Comparison of ENCODE assay signal across 1 cellular context in genomic region chr19:19490247-19490968, GRCh38.
TF ChIP-seq lines count a peak whose summit lies in the region.

No MANE protein-coding gene starts in this region.

TF ChIP-seq in K562, 482 proteins besides CTCF, POLR2A, EP300 and RAD21:
- no peak for TF ChIP-seq ZNF707 (CRISPR knock-in tag; conservative IDR thresholded peaks at IDR 0.05)
- peak; percentile 61 for TF ChIP-seq HMBOX1 (IDR thresholded peaks at IDR 0.05)
- TF ChIP-seq ZNF274 (IDR thresholded peaks at IDR 0.05; ENCODE audit: borderline replicate concordance, low read depth, low read length), result no peak
- TF ChIP-seq TEAD1 (CRISPR knock-in tag; IDR thresholded peaks at IDR 0.05), result peak in 1 of 2 experiments; percentile 47; a peak in 1 of 4 replicates
- TF ChIP-seq SP2 (IDR thresholded peaks at IDR 0.05; ENCODE audit: extremely low read depth, low read depth, low read length, poor library complexity, severe bottlenecking), result no peak
- TF ChIP-seq TOE1 (IDR thresholded peaks at IDR 0.05; ENCODE audit: borderline replicate concordance), result no peak
- TF ChIP-seq TOE1 (CRISPR knock-in tag; IDR thresholded peaks at IDR 0.05; ENCODE audit: borderline replicate concordance, low read depth), result 0 out of 2 replicates have a peak, but pooled peaks have one; percentile 9
- TF ChIP-seq RFX5 (IDR thresholded peaks at IDR 0.05; ENCODE audit: low read depth, low read length), result no peak
- 0 out of 2 replicates have a peak, but pooled peaks have one; percentile 28 for TF ChIP-seq SP1 (CRISPR knock-in tag; IDR thresholded peaks at IDR 0.05)
- peak; percentile 27; the same call in 1 of the 2 replicates for TF ChIP-seq ATF7 (IDR thresholded peaks at IDR 0.05)
- no peak for TF ChIP-seq KLF16 (IDR thresholded peaks at IDR 0.05)
- no peak for TF ChIP-seq SAFB (IDR thresholded peaks at IDR 0.05; ENCODE audit: borderline replicate concordance, low read depth, low read length)
- TF ChIP-seq PHF21A (IDR thresholded peaks at IDR 0.05; ENCODE audit: borderline replicate concordance, low read depth), result no peak
- 0 out of 4 replicates have a peak, but pooled peaks of 1 of the 2 experiments have one; percentile 42 for TF ChIP-seq FOXA3 (CRISPR knock-in tag; conservative IDR thresholded peaks at IDR 0.05 in 1 of 2, IDR thresholded peaks at IDR 0.05 in 1 of 2)
- no peak for TF ChIP-seq JUN (IDR thresholded peaks at IDR 0.05; ENCODE audit: borderline replicate concordance, low read depth, low read length)
- TF ChIP-seq JUN (CRISPR knock-in tag; IDR thresholded peaks at IDR 0.05; ENCODE audit: borderline replicate concordance), result peak; percentile 62
- TF ChIP-seq BRD9 (IDR thresholded peaks at IDR 0.05; ENCODE audit: low read depth, partially characterized antibody), result peak; percentile 20
- peak; percentile 49 for TF ChIP-seq USF1 (CRISPR knock-in tag; IDR thresholded peaks at IDR 0.05)
- TF ChIP-seq CCAR2 (IDR thresholded peaks at IDR 0.05; ENCODE audit: low read depth, low read length), result no peak
- TF ChIP-seq DEAF1 (CRISPR knock-in tag; IDR thresholded peaks at IDR 0.05), result peak; percentile 75
- 0 out of 2 replicates have a peak, but pooled peaks have one; percentile 18 for TF ChIP-seq THRB (CRISPR knock-in tag; conservative IDR thresholded peaks at IDR 0.05)
- TF ChIP-seq TRIM25 (IDR thresholded peaks at IDR 0.05; ENCODE audit: borderline replicate concordance), result no peak
- peak; percentile 65 for TF ChIP-seq SMC3 (conservative IDR thresholded peaks at IDR 0.05; ENCODE audit: insufficient read depth, low read depth, low read length)
- TF ChIP-seq STAG1 (CRISPR knock-in tag; IDR thresholded peaks at IDR 0.05; ENCODE audit: borderline replicate concordance), result peak; percentile 30; the same call in 1 of the 2 replicates
- TF ChIP-seq ZFP36 (IDR thresholded peaks at IDR 0.05; ENCODE audit: low read depth, low read length, partially characterized antibody), result no peak
- TF ChIP-seq ZNF384 (IDR thresholded peaks at IDR 0.05; ENCODE audit: low read depth, low read length), result peak; percentile 70
- no peak for TF ChIP-seq ZFX (CRISPR knock-in tag; IDR thresholded peaks at IDR 0.05)
- TF ChIP-seq CBFB (CRISPR knock-in tag; IDR thresholded peaks at IDR 0.05), result 0 out of 2 replicates have a peak, but pooled peaks have one; percentile 8
- no peak for TF ChIP-seq ZNF140 (CRISPR knock-in tag; IDR thresholded peaks at IDR 0.05)
- 0 out of 2 replicates have a peak, but pooled peaks have one; percentile 34 for TF ChIP-seq DMBX1 (CRISPR knock-in tag; IDR thresholded peaks at IDR 0.05; ENCODE audit: borderline replicate concordance)
- peak; percentile 53; the same call in 1 of the 2 replicates for TF ChIP-seq ZNF592 (IDR thresholded peaks at IDR 0.05)
- TF ChIP-seq RNF219 (CRISPR knock-in tag; IDR thresholded peaks at IDR 0.05), result no peak
- 0 out of 2 replicates have a peak, but pooled peaks have one; percentile 28 for TF ChIP-seq GABPB1 (CRISPR knock-in tag; IDR thresholded peaks at IDR 0.05)
- TF ChIP-seq XRCC3 (IDR thresholded peaks at IDR 0.05), result no peak
- TF ChIP-seq SPI1 (IDR thresholded peaks at IDR 0.05; ENCODE audit: borderline replicate concordance, low read depth, low read length), result no peak
- 0 out of 2 replicates have a peak, but pooled peaks have one; percentile 15 for TF ChIP-seq ZZZ3 (IDR thresholded peaks at IDR 0.05)
- TF ChIP-seq CEBPG (CRISPR knock-in tag; IDR thresholded peaks at IDR 0.05), result no peak; the same call in 1 of the 2 replicates
- no peak for TF ChIP-seq CEBPG (tag; conservative IDR thresholded peaks at IDR 0.05 in 1 of 2, IDR thresholded peaks at IDR 0.05 in 1 of 2)
- TF ChIP-seq RCOR1 (IDR thresholded peaks at IDR 0.05; ENCODE audit: borderline replicate concordance in 1 of 2, low read depth in 2 of 2, low read length in 2 of 2), result no peak
TF ChIP-seq in K562: peak in this region for 19.
